In genomic region chr16:11297492-11298142, GRCh38 we compare ENCODE assay signal across 1 cellular context.
TF ChIP-seq lines count a peak whose summit lies in the region.

No MANE protein-coding gene starts in this region.

TF ChIP-seq in K562, 482 proteins besides CTCF, POLR2A, EP300 and RAD21 (continued from another document and continues in another):
- 0 out of 2 replicates have a peak, but pooled peaks have one; percentile 50 for TF ChIP-seq CBX5 (IDR thresholded peaks at IDR 0.05; ENCODE audit: borderline replicate concordance, low read depth)
- TF ChIP-seq CXXC5 (CRISPR knock-in tag; IDR thresholded peaks at IDR 0.05): peak; percentile 48; the same call in 1 of the 2 replicates
- TF ChIP-seq, protein P1, sequence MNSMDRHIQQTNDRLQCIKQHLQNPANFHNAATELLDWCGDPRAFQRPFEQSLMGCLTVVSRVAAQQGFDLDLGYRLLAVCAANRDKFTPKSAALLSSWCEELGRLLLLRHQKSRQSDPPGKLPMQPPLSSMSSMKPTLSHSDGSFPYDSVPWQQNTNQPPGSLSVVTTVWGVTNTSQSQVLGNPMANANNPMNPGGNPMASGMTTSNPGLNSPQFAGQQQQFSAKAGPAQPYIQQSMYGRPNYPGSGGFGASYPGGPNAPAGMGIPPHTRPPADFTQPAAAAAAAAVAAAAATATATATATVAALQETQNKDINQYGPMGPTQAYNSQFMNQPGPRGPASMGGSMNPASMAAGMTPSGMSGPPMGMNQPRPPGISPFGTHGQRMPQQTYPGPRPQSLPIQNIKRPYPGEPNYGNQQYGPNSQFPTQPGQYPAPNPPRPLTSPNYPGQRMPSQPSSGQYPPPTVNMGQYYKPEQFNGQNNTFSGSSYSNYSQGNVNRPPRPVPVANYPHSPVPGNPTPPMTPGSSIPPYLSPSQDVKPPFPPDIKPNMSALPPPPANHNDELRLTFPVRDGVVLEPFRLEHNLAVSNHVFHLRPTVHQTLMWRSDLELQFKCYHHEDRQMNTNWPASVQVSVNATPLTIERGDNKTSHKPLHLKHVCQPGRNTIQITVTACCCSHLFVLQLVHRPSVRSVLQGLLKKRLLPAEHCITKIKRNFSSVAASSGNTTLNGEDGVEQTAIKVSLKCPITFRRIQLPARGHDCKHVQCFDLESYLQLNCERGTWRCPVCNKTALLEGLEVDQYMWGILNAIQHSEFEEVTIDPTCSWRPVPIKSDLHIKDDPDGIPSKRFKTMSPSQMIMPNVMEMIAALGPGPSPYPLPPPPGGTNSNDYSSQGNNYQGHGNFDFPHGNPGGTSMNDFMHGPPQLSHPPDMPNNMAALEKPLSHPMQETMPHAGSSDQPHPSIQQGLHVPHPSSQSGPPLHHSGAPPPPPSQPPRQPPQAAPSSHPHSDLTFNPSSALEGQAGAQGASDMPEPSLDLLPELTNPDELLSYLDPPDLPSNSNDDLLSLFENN (IDR thresholded peaks at IDR 0.05; ENCODE audit: low read depth in 2 of 2, low read length in 2 of 2): peak in 1 of 2 experiments; percentile 18; a peak in 1 of 4 replicates
- TF ChIP-seq RUNX1 (IDR thresholded peaks at IDR 0.05; ENCODE audit: low read depth): no peak
- peak; percentile 99 for TF ChIP-seq TFAP4 (CRISPR knock-in tag; IDR thresholded peaks at IDR 0.05; ENCODE audit: borderline replicate concordance)
- TF ChIP-seq USF1 (CRISPR knock-in tag; IDR thresholded peaks at IDR 0.05): peak; percentile 48
- peak in 1 of 2 experiments; percentile 21; a peak in 1 of 4 replicates for TF ChIP-seq RCOR1 (IDR thresholded peaks at IDR 0.05; ENCODE audit: borderline replicate concordance in 1 of 2, low read depth in 2 of 2, low read length in 2 of 2)
- TF ChIP-seq ARID1B (IDR thresholded peaks at IDR 0.05): peak; percentile 82
- TF ChIP-seq MEIS2 (IDR thresholded peaks at IDR 0.05; ENCODE audit: partially characterized antibody): peak; percentile 55
- TF ChIP-seq, protein P2, sequence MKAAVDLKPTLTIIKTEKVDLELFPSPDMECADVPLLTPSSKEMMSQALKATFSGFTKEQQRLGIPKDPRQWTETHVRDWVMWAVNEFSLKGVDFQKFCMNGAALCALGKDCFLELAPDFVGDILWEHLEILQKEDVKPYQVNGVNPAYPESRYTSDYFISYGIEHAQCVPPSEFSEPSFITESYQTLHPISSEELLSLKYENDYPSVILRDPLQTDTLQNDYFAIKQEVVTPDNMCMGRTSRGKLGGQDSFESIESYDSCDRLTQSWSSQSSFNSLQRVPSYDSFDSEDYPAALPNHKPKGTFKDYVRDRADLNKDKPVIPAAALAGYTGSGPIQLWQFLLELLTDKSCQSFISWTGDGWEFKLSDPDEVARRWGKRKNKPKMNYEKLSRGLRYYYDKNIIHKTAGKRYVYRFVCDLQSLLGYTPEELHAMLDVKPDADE (conservative IDR thresholded peaks at IDR 0.05; ENCODE audit: control insufficient read depth, low read depth, low read length): peak; percentile 56; the same call in 1 of the 2 replicates
- TF ChIP-seq CBFA2T2 (conservative IDR thresholded peaks at IDR 0.05): peak; percentile 85
- peak; percentile 77; the same call in 1 of the 2 replicates for TF ChIP-seq RNF2 (IDR thresholded peaks at IDR 0.05)
- TF ChIP-seq, protein P3, sequence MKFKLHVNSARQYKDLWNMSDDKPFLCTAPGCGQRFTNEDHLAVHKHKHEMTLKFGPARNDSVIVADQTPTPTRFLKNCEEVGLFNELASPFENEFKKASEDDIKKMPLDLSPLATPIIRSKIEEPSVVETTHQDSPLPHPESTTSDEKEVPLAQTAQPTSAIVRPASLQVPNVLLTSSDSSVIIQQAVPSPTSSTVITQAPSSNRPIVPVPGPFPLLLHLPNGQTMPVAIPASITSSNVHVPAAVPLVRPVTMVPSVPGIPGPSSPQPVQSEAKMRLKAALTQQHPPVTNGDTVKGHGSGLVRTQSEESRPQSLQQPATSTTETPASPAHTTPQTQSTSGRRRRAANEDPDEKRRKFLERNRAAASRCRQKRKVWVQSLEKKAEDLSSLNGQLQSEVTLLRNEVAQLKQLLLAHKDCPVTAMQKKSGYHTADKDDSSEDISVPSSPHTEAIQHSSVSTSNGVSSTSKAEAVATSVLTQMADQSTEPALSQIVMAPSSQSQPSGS (CRISPR knock-in tag; IDR thresholded peaks at IDR 0.05): no peak
- no peak for TF ChIP-seq SMARCC2 (IDR thresholded peaks at IDR 0.05; ENCODE audit: low read depth)
- no peak for TF ChIP-seq ZFP1 (CRISPR knock-in tag; IDR thresholded peaks at IDR 0.05)
- peak; percentile 84 for TF ChIP-seq NCOR1 (IDR thresholded peaks at IDR 0.05)
- TF ChIP-seq TRIM24 (IDR thresholded peaks at IDR 0.05): peak; percentile 33 to 56; a peak in 1 of 4 replicates
- TF ChIP-seq ZNF75A (CRISPR knock-in tag; IDR thresholded peaks at IDR 0.05): no peak
- no peak for TF ChIP-seq ZNF57 (CRISPR knock-in tag; IDR thresholded peaks at IDR 0.05)
- TF ChIP-seq GATAD2A (IDR thresholded peaks at IDR 0.05): 0 out of 2 replicates have a peak, but pooled peaks have one; percentile 8
- peak in 1 of 2 experiments; percentile 48; a peak in 1 of 4 replicates for TF ChIP-seq TBL1XR1 (IDR thresholded peaks at IDR 0.05; ENCODE audit: low read length in 2 of 2)
- TF ChIP-seq ZNF134 (CRISPR knock-in tag; conservative IDR thresholded peaks at IDR 0.05): no peak
- peak; percentile 95 for TF ChIP-seq BHLHE40 (IDR thresholded peaks at IDR 0.05; ENCODE audit: low read length)
- peak; percentile 68 for TF ChIP-seq MTA2 (IDR thresholded peaks at IDR 0.05; ENCODE audit: low read depth)
- TF ChIP-seq, protein P4, sequence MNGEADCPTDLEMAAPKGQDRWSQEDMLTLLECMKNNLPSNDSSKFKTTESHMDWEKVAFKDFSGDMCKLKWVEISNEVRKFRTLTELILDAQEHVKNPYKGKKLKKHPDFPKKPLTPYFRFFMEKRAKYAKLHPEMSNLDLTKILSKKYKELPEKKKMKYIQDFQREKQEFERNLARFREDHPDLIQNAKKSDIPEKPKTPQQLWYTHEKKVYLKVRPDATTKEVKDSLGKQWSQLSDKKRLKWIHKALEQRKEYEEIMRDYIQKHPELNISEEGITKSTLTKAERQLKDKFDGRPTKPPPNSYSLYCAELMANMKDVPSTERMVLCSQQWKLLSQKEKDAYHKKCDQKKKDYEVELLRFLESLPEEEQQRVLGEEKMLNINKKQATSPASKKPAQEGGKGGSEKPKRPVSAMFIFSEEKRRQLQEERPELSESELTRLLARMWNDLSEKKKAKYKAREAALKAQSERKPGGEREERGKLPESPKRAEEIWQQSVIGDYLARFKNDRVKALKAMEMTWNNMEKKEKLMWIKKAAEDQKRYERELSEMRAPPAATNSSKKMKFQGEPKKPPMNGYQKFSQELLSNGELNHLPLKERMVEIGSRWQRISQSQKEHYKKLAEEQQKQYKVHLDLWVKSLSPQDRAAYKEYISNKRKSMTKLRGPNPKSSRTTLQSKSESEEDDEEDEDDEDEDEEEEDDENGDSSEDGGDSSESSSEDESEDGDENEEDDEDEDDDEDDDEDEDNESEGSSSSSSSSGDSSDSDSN (IDR thresholded peaks at IDR 0.05; ENCODE audit: borderline replicate concordance in 1 of 2, low read depth in 2 of 2, low read length in 2 of 2): peak in 1 of 2 experiments; percentile 30; a peak in 1 of 4 replicates
- TF ChIP-seq ZNF133 (CRISPR knock-in tag; IDR thresholded peaks at IDR 0.05): no peak
- TF ChIP-seq, protein P5, sequence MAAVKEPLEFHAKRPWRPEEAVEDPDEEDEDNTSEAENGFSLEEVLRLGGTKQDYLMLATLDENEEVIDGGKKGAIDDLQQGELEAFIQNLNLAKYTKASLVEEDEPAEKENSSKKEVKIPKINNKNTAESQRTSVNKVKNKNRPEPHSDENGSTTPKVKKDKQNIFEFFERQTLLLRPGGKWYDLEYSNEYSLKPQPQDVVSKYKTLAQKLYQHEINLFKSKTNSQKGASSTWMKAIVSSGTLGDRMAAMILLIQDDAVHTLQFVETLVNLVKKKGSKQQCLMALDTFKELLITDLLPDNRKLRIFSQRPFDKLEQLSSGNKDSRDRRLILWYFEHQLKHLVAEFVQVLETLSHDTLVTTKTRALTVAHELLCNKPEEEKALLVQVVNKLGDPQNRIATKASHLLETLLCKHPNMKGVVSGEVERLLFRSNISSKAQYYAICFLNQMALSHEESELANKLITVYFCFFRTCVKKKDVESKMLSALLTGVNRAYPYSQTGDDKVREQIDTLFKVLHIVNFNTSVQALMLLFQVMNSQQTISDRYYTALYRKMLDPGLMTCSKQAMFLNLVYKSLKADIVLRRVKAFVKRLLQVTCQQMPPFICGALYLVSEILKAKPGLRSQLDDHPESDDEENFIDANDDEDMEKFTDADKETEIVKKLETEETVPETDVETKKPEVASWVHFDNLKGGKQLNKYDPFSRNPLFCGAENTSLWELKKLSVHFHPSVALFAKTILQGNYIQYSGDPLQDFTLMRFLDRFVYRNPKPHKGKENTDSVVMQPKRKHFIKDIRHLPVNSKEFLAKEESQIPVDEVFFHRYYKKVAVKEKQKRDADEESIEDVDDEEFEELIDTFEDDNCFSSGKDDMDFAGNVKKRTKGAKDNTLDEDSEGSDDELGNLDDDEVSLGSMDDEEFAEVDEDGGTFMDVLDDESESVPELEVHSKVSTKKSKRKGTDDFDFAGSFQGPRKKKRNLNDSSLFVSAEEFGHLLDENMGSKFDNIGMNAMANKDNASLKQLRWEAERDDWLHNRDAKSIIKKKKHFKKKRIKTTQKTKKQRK (IDR thresholded peaks at IDR 0.05; ENCODE audit: borderline replicate concordance, low read depth, low read length): no peak
- peak; percentile 53; the same call in 1 of the 2 replicates for TF ChIP-seq ZBED1 (IDR thresholded peaks at IDR 0.05)
- TF ChIP-seq SPI1 (IDR thresholded peaks at IDR 0.05; ENCODE audit: borderline replicate concordance, low read depth, low read length): no peak
- TF ChIP-seq CREB1 (IDR thresholded peaks at IDR 0.05): no peak
- 0 out of 2 replicates have a peak, but pooled peaks have one; percentile 21 for TF ChIP-seq CREB1 (CRISPR knock-in tag; IDR thresholded peaks at IDR 0.05)
- TF ChIP-seq, protein P6, sequence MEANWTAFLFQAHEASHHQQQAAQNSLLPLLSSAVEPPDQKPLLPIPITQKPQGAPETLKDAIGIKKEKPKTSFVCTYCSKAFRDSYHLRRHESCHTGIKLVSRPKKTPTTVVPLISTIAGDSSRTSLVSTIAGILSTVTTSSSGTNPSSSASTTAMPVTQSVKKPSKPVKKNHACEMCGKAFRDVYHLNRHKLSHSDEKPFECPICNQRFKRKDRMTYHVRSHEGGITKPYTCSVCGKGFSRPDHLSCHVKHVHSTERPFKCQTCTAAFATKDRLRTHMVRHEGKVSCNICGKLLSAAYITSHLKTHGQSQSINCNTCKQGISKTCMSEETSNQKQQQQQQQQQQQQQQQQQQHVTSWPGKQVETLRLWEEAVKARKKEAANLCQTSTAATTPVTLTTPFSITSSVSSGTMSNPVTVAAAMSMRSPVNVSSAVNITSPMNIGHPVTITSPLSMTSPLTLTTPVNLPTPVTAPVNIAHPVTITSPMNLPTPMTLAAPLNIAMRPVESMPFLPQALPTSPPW (CRISPR knock-in tag; IDR thresholded peaks at IDR 0.05): peak; percentile 97
- TF ChIP-seq FOXM1 (IDR thresholded peaks at IDR 0.05; ENCODE audit: low read depth): peak; percentile 32; the same call in 1 of the 2 replicates
- 0 out of 2 replicates have a peak, but pooled peaks have one; percentile 47 for TF ChIP-seq FOXM1 (CRISPR knock-in tag; IDR thresholded peaks at IDR 0.05; ENCODE audit: low read depth)
- TF ChIP-seq, protein P7, sequence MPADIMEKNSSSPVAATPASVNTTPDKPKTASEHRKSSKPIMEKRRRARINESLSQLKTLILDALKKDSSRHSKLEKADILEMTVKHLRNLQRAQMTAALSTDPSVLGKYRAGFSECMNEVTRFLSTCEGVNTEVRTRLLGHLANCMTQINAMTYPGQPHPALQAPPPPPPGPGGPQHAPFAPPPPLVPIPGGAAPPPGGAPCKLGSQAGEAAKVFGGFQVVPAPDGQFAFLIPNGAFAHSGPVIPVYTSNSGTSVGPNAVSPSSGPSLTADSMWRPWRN (IDR thresholded peaks at IDR 0.05; ENCODE audit: low read depth): peak; percentile 62; the same call in 1 of the 2 replicates
- TF ChIP-seq ZNF197 (CRISPR knock-in tag; IDR thresholded peaks at IDR 0.05; ENCODE audit: low read depth): no peak
- no peak for TF ChIP-seq FOXK1 (CRISPR knock-in tag; IDR thresholded peaks at IDR 0.05; ENCODE audit: borderline replicate concordance)
- 0 out of 2 replicates have a peak, but pooled peaks have one; percentile 16 for TF ChIP-seq RBFOX2 (IDR thresholded peaks at IDR 0.05; ENCODE audit: low read depth, low read length)
- peak; percentile 41 for TF ChIP-seq HDAC3 (IDR thresholded peaks at IDR 0.05; ENCODE audit: borderline replicate concordance, partially characterized antibody)
- TF ChIP-seq, protein P8, sequence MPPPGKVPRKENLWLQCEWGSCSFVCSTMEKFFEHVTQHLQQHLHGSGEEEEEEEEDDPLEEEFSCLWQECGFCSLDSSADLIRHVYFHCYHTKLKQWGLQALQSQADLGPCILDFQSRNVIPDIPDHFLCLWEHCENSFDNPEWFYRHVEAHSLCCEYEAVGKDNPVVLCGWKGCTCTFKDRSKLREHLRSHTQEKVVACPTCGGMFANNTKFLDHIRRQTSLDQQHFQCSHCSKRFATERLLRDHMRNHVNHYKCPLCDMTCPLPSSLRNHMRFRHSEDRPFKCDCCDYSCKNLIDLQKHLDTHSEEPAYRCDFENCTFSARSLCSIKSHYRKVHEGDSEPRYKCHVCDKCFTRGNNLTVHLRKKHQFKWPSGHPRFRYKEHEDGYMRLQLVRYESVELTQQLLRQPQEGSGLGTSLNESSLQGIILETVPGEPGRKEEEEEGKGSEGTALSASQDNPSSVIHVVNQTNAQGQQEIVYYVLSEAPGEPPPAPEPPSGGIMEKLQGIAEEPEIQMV (tag; conservative IDR thresholded peaks at IDR 0.05; ENCODE audit: low read depth): no peak
- TF ChIP-seq ESRRA (IDR thresholded peaks at IDR 0.05; ENCODE audit: borderline replicate concordance, low read depth): peak; percentile 58; the same call in 1 of the 2 replicates
- TF ChIP-seq GTF2E2 (tag; IDR thresholded peaks at IDR 0.05): no peak
- peak in 1 of 2 experiments; percentile 70; a peak in 1 of 4 replicates for TF ChIP-seq KDM4B (IDR thresholded peaks at IDR 0.05; ENCODE audit: borderline replicate concordance in 2 of 2, low read depth in 1 of 2)
- TF ChIP-seq ZBTB17 (CRISPR knock-in tag; IDR thresholded peaks at IDR 0.05): 0 out of 2 replicates have a peak, but pooled peaks have one; percentile 48
- TF ChIP-seq SMARCA4 (IDR thresholded peaks at IDR 0.05): peak; percentile 62; the same call in 1 of the 2 replicates
- TF ChIP-seq MXI1 (IDR thresholded peaks at IDR 0.05; ENCODE audit: low read depth, low read length): no peak
- peak; percentile 41 to 78; a peak in 3 of 4 replicates for TF ChIP-seq MAZ (CRISPR knock-in tag; conservative IDR thresholded peaks at IDR 0.05 in 1 of 2, IDR thresholded peaks at IDR 0.05 in 1 of 2)
